ENCODE assay signal across 2 cellular contexts in the genomic region with DNA sequence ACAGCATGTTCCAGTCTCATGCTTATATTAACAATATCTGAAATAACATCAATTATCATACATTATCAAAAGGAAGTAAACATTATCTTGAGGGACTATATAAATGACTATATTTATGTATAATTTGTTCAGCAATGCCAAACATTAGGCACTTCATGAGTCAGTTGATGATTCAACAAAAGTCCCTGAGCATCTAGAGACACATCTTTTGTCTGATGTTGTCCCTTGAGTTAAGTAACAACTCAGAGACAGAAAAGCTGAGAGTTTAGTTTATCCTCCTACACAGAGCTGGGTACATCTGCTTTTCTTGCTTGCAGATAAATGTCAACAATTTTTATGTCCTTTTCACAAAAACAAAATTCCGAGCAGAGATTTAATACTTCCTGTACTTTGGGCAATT.
TF ChIP-seq lines count a peak whose summit lies in the region.

No MANE protein-coding gene starts in this region.

TF ChIP-seq in HCT116, 20 proteins besides CTCF, POLR2A, EP300 and RAD21:
- TF ChIP-seq CEBPB (IDR thresholded peaks at IDR 0.05; ENCODE audit: low read depth) (no peak), EZH2 (IDR thresholded peaks at IDR 0.05) (no peak), FOSL1 (IDR thresholded peaks at IDR 0.05; ENCODE audit: low read depth) (0 out of 2 replicates have a peak, but pooled peaks have one; percentile 15)

TF ChIP-seq in GM12878, 131 proteins besides CTCF, POLR2A, EP300 and RAD21:
- TF ChIP-seq SIN3A (IDR thresholded peaks at IDR 0.05; ENCODE audit: low read depth, low read length) = no peak
- TF ChIP-seq MYC (IDR thresholded peaks at IDR 0.05; ENCODE audit: insufficient read depth, insufficient read length, insufficient replicate concordance, low read length, severe bottlenecking) = no peak
- TF ChIP-seq KDM1A (IDR thresholded peaks at IDR 0.05; ENCODE audit: borderline replicate concordance) = no peak
- no peak for TF ChIP-seq SREBF2 (IDR thresholded peaks at IDR 0.05; ENCODE audit: low read length)
- TF ChIP-seq ZNF384 (IDR thresholded peaks at IDR 0.05; ENCODE audit: borderline replicate concordance, low read depth, low read length) = no peak
- no peak for TF ChIP-seq HDAC2 (IDR thresholded peaks at IDR 0.05)
- TF ChIP-seq HCFC1 (IDR thresholded peaks at IDR 0.05; ENCODE audit: low read length) = no peak
- no peak for TF ChIP-seq ZNF24 (IDR thresholded peaks at IDR 0.05)
- TF ChIP-seq, protein P1, sequence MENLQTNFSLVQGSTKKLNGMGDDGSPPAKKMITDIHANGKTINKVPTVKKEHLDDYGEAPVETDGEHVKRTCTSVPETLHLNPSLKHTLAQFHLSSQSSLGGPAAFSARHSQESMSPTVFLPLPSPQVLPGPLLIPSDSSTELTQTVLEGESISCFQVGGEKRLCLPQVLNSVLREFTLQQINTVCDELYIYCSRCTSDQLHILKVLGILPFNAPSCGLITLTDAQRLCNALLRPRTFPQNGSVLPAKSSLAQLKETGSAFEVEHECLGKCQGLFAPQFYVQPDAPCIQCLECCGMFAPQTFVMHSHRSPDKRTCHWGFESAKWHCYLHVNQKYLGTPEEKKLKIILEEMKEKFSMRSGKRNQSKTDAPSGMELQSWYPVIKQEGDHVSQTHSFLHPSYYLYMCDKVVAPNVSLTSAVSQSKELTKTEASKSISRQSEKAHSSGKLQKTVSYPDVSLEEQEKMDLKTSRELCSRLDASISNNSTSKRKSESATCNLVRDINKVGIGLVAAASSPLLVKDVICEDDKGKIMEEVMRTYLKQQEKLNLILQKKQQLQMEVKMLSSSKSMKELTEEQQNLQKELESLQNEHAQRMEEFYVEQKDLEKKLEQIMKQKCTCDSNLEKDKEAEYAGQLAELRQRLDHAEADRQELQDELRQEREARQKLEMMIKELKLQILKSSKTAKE (IDR thresholded peaks at IDR 0.05; ENCODE audit: low read depth, poor library complexity, severe bottlenecking) = no peak
- no peak for TF ChIP-seq SREBF1 (IDR thresholded peaks at IDR 0.05; ENCODE audit: low read length)
- TF ChIP-seq SIX5 (IDR thresholded peaks at IDR 0.05; ENCODE audit: low read depth, low read length, severe bottlenecking) = no peak
- no peak for TF ChIP-seq BCLAF1 (IDR thresholded peaks at IDR 0.05)
- no peak for TF ChIP-seq WRNIP1 (IDR thresholded peaks at IDR 0.05; ENCODE audit: borderline replicate concordance, low read depth, low read length)
